ENCODE assay signal across 1 cellular context in the genomic region with DNA sequence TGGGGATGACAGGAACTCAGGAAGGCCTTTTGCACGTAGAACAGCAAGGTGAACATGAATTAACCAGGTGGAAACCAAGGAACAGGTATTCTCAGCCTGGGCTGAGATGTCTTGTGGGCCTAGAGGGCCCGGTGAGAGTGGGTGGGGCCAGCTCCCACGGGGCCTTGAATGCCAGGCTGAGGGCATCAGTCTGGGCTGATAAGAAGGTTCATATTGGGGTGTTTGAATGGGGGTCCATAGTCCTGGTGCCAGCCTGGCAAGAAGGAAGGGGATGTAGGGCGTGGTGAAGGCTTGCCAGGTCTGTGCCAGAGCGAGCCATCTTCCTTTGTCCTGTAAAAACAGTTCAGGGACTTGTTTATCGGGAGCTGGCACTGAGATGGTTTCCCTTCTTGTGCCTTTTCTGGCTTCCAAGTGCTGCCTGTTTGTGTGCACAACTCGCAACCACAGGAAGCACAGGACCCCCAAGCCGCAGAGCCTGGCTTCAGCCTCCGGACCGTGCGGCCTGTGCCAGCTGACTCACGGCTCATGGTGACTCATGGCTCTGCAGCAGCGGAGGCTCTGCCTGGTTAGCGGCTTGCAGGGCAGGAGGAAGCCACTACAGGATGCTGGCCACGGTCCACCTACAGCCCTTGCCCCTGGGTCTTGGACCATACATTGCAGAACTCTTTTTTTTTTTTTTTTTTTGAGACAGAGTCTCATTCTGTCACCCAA.
TF ChIP-seq lines count a peak whose summit lies in the region.

No MANE protein-coding gene starts in this region.

TF ChIP-seq in HepG2, 621 proteins besides CTCF, POLR2A, EP300 and RAD21 (continued from another document and continues in another):
- no peak for TF ChIP-seq ZNF256 (CRISPR knock-in tag; conservative IDR thresholded peaks at IDR 0.05)
- TF ChIP-seq, protein P1, sequence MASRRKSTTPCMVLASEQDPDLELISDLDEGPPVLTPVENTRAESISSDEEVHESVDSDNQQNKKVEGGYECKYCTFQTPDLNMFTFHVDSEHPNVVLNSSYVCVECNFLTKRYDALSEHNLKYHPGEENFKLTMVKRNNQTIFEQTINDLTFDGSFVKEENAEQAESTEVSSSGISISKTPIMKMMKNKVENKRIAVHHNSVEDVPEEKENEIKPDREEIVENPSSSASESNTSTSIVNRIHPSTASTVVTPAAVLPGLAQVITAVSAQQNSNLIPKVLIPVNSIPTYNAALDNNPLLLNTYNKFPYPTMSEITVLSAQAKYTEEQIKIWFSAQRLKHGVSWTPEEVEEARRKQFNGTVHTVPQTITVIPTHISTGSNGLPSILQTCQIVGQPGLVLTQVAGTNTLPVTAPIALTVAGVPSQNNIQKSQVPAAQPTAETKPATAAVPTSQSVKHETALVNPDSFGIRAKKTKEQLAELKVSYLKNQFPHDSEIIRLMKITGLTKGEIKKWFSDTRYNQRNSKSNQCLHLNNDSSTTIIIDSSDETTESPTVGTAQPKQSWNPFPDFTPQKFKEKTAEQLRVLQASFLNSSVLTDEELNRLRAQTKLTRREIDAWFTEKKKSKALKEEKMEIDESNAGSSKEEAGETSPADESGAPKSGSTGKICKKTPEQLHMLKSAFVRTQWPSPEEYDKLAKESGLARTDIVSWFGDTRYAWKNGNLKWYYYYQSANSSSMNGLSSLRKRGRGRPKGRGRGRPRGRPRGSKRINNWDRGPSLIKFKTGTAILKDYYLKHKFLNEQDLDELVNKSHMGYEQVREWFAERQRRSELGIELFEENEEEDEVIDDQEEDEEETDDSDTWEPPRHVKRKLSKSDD (CRISPR knock-in tag; IDR thresholded peaks at IDR 0.05; ENCODE audit: low read depth), result no peak
- TF ChIP-seq, protein P2, sequence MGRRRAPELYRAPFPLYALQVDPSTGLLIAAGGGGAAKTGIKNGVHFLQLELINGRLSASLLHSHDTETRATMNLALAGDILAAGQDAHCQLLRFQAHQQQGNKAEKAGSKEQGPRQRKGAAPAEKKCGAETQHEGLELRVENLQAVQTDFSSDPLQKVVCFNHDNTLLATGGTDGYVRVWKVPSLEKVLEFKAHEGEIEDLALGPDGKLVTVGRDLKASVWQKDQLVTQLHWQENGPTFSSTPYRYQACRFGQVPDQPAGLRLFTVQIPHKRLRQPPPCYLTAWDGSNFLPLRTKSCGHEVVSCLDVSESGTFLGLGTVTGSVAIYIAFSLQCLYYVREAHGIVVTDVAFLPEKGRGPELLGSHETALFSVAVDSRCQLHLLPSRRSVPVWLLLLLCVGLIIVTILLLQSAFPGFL (CRISPR knock-in tag; IDR thresholded peaks at IDR 0.05), result no peak
- TF ChIP-seq NFRKB (IDR thresholded peaks at IDR 0.05), result no peak
- TF ChIP-seq ZFX (CRISPR knock-in tag; IDR thresholded peaks at IDR 0.05; ENCODE audit: low read depth), result peak; percentile 44; the same call in 1 of the 2 replicates
- TF ChIP-seq ZSCAN21 (CRISPR knock-in tag; IDR thresholded peaks at IDR 0.05; ENCODE audit: borderline replicate concordance), result no peak
- TF ChIP-seq, protein P3, sequence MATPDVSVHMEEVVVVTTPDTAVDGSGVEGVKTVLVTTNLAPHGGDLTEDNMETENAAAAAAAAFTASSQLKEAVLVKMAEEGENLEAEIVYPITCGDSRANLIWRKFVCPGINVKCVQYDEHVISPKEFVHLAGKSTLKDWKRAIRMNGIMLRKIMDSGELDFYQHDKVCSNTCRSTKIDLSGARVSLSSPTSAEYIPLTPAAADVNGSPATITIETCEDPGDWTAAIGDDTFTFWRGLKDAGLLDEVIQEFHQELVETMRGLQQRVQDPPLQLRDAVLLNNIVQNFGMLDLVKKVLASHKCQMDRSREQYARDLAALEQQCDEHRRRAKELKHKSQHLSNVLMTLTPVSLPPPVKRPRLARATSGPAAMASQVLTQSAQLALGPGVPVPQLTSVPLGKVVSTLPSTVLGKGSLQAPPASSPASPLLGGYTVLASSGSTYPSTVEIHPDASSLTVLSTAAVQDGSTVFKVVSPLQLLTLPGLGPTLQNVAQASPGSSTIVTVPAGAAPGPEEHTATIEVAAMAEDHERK (CRISPR knock-in tag; IDR thresholded peaks at IDR 0.05; ENCODE audit: low read depth), result no peak
- TF ChIP-seq, protein P4, sequence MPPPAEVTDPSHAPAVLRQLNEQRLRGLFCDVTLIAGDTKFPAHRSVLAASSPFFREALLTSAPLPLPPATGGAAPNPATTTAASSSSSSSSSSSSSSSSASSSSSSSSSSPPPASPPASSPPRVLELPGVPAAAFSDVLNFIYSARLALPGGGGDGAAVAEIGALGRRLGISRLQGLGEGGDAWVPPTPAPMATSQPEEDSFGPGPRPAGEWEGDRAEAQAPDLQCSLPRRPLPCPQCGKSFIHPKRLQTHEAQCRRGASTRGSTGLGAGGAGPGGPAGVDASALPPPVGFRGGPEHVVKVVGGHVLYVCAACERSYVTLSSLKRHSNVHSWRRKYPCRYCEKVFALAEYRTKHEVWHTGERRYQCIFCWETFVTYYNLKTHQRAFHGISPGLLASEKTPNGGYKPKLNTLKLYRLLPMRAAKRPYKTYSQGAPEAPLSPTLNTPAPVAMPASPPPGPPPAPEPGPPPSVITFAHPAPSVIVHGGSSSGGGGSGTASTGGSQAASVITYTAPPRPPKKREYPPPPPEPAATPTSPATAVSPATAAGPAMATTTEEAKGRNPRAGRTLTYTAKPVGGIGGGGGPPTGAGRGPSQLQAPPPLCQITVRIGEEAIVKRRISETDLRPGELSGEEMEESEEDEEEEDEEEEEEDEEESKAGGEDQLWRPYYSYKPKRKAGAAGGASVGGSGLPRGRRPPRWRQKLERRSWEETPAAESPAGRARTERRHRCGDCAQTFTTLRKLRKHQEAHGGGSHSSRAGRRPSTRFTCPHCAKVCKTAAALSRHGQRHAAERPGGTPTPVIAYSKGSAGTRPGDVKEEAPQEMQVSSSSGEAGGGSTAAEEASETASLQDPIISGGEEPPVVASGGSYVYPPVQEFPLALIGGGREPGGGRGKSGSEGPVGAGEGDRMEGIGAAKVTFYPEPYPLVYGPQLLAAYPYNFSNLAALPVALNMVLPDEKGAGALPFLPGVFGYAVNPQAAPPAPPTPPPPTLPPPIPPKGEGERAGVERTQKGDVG (CRISPR knock-in tag; IDR thresholded peaks at IDR 0.05; ENCODE audit: borderline replicate concordance), result 0 out of 2 replicates have a peak, but pooled peaks have one; percentile 22
- TF ChIP-seq HNRNPUL1 (IDR thresholded peaks at IDR 0.05; ENCODE audit: low read depth, low read length), result no peak
- TF ChIP-seq ARID2 (CRISPR knock-in tag; IDR thresholded peaks at IDR 0.05; ENCODE audit: borderline replicate concordance), result no peak
- TF ChIP-seq, protein P5, sequence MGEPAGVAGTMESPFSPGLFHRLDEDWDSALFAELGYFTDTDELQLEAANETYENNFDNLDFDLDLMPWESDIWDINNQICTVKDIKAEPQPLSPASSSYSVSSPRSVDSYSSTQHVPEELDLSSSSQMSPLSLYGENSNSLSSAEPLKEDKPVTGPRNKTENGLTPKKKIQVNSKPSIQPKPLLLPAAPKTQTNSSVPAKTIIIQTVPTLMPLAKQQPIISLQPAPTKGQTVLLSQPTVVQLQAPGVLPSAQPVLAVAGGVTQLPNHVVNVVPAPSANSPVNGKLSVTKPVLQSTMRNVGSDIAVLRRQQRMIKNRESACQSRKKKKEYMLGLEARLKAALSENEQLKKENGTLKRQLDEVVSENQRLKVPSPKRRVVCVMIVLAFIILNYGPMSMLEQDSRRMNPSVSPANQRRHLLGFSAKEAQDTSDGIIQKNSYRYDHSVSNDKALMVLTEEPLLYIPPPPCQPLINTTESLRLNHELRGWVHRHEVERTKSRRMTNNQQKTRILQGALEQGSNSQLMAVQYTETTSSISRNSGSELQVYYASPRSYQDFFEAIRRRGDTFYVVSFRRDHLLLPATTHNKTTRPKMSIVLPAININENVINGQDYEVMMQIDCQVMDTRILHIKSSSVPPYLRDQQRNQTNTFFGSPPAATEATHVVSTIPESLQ (CRISPR knock-in tag; conservative IDR thresholded peaks at IDR 0.05), result no peak
- TF ChIP-seq NPAS2 (CRISPR knock-in tag; IDR thresholded peaks at IDR 0.05; ENCODE audit: borderline replicate concordance), result no peak
- TF ChIP-seq PLRG1 (conservative IDR thresholded peaks at IDR 0.05), result no peak
- TF ChIP-seq, protein P6, sequence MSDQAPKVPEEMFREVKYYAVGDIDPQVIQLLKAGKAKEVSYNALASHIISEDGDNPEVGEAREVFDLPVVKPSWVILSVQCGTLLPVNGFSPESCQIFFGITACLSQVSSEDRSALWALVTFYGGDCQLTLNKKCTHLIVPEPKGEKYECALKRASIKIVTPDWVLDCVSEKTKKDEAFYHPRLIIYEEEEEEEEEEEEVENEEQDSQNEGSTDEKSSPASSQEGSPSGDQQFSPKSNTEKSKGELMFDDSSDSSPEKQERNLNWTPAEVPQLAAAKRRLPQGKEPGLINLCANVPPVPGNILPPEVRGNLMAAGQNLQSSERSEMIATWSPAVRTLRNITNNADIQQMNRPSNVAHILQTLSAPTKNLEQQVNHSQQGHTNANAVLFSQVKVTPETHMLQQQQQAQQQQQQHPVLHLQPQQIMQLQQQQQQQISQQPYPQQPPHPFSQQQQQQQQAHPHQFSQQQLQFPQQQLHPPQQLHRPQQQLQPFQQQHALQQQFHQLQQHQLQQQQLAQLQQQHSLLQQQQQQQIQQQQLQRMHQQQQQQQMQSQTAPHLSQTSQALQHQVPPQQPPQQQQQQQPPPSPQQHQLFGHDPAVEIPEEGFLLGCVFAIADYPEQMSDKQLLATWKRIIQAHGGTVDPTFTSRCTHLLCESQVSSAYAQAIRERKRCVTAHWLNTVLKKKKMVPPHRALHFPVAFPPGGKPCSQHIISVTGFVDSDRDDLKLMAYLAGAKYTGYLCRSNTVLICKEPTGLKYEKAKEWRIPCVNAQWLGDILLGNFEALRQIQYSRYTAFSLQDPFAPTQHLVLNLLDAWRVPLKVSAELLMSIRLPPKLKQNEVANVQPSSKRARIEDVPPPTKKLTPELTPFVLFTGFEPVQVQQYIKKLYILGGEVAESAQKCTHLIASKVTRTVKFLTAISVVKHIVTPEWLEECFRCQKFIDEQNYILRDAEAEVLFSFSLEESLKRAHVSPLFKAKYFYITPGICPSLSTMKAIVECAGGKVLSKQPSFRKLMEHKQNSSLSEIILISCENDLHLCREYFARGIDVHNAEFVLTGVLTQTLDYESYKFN (CRISPR knock-in tag; conservative IDR thresholded peaks at IDR 0.05), result no peak
- TF ChIP-seq, protein P7, sequence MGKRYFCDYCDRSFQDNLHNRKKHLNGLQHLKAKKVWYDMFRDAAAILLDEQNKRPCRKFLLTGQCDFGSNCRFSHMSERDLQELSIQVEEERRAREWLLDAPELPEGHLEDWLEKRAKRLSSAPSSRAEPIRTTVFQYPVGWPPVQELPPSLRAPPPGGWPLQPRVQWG (CRISPR knock-in tag; IDR thresholded peaks at IDR 0.05; ENCODE audit: borderline replicate concordance, low read depth), result no peak
- TF ChIP-seq, protein P8, sequence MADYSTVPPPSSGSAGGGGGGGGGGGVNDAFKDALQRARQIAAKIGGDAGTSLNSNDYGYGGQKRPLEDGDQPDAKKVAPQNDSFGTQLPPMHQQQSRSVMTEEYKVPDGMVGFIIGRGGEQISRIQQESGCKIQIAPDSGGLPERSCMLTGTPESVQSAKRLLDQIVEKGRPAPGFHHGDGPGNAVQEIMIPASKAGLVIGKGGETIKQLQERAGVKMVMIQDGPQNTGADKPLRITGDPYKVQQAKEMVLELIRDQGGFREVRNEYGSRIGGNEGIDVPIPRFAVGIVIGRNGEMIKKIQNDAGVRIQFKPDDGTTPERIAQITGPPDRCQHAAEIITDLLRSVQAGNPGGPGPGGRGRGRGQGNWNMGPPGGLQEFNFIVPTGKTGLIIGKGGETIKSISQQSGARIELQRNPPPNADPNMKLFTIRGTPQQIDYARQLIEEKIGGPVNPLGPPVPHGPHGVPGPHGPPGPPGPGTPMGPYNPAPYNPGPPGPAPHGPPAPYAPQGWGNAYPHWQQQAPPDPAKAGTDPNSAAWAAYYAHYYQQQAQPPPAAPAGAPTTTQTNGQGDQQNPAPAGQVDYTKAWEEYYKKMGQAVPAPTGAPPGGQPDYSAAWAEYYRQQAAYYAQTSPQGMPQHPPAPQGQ (CRISPR knock-in tag; IDR thresholded peaks at IDR 0.05; ENCODE audit: borderline replicate concordance), result no peak
- TF ChIP-seq, protein P9, sequence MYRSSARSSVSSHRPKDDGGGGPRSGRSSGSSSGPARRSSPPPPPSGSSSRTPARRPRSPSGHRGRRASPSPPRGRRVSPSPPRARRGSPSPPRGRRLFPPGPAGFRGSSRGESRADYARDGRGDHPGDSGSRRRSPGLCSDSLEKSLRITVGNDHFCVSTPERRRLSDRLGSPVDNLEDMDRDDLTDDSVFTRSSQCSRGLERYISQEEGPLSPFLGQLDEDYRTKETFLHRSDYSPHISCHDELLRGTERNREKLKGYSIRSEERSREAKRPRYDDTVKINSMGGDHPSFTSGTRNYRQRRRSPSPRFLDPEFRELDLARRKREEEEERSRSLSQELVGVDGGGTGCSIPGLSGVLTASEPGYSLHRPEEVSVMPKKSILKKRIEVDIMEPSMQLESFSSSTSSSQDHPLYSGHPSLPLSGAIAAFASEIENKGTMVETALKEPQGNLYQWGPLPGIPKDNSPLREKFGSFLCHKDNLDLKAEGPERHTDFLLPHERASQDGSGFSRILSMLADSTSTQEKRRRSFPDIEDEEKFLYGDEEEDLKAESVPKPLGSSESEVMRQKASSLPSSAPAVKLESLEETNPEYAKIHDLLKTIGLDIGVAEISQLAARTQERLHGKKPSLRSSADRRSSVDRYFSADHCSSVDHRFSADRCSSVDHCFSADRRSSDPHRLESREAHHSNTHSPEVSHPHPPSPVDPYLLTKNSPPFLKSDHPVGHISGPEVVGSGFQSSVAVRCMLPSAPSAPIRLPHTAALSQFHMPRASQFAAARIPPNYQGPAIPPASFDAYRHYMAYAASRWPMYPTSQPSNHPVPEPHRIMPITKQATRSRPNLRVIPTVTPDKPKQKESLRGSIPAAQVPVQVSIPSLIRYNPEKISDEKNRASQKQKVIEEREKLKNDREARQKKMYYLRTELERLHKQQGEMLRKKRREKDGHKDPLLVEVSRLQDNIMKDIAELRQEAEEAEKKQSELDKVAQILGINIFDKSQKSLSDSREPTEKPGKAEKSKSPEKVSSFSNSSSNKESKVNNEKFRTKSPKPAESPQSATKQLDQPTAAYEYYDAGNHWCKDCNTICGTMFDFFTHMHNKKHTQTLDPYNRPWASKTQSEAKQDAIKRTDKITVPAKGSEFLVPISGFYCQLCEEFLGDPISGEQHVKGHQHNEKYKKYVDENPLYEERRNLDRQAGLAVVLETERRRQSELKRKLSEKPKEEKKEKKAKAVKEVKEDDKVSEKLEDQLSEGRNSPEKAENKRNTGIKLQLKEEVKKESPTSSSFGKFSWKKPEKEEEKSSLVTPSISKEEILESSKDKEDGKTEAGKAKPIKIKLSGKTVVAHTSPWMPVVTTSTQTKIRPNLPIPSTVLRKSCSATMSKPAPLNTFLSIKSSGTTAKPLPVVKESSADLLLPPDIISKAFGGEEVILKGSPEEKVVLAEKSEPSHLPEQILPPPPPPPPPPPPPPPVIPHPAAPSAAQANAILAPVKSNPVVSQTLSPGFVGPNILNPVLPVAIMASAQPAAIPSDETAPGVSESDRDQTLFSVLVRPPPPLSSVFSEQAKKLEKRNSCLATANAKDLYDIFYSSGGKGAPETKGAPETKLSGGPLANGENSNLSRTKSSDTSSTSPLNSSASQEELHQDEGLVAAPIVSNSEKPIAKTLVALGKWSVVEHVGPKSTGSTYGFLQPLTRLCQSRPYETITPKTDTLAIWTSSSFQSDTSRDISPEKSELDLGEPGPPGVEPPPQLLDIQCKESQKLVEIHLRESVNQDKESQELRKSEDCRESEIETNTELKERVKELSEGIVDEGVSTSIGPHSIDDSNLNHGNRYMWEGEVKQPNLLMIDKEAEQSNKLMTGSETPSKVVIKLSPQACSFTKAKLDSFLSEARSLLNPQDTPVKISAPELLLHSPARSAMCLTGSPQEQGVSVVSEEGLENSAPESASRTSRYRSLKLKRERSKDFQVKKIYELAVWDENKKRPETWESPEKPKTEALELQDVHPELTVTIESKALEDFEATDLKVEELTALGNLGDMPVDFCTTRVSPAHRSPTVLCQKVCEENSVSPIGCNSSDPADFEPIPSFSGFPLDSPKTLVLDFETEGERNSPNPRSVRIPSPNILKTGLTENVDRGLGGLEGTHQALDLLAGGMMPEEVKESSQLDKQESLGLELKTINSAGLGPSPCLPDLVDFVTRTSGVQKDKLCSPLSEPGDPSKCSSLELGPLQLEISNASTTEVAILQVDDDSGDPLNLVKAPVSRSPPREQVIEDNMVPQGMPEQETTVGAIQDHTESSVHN (CRISPR knock-in tag; IDR thresholded peaks at IDR 0.05), result no peak
- TF ChIP-seq ZNF121 (CRISPR knock-in tag; IDR thresholded peaks at IDR 0.05), result no peak
- TF ChIP-seq CREB1 (IDR thresholded peaks at IDR 0.05), result no peak; the same call in 1 of the 2 replicates
- no peak for TF ChIP-seq CREB1 (CRISPR knock-in tag; IDR thresholded peaks at IDR 0.05)
